ENCODE assay signal across 9 cellular contexts in genomic region chr19:18790566-18791314, GRCh38. TPM values are rescaled to one million over a fixed set of nuclear protein-coding genes. Genes with fewer than 3 reads are reported as not detected.
DNase-seq lines count a peak whose midpoint lies in the region; TF ChIP-seq lines count a peak whose summit lies in the region.
"Had no signal": no experiment of that assay in that cellular context is flagged by ENCODE, and none has a peak within 500 bp of the region (broad histone marks: within the 10 kb centered on the region; RNA-seq: fewer than 3 reads in every experiment).

Gene COMP (minus strand): TSS chr19:18791305. CDS start chr19:18791269, 36 bp downstream.

- H3K4me3 Mint-ChIP-seq in CD14-positive monocyte: peak within 1 kb of the TSS; percentile 64 to 96
- H3K4me3 Mint-ChIP-seq: neural crest cell had no signal

- H3K27ac ChIP-seq in fibroblast of lung (ENCODE audit: insufficient read depth, low read length): no peak within 1 kb of the TSS

- peak within 1 kb of the TSS in 1 of 7 donors; percentile 11 for H3K27ac Mint-ChIP-seq in CD14-positive monocyte

- H3K36me3 ChIP-seq in MG63 (no peaks in the 10 kb centered on the region), fibroblast of lung (ENCODE audit: control insufficient read depth, insufficient read depth, low read length) (no peaks in the 10 kb centered on the region)

- H3K9me3 Mint-ChIP-seq in CD14-positive monocyte: peaks cover 3 to 49% (median 26%) of the 10 kb centered on the region in 7 donors
- H3K9me3 Mint-ChIP-seq: neural crest cell had no signal

- intact Hi-C loops in CD14-positive monocyte (cut with micrococcal nuclease): no loop called here
- intact Hi-C loops in posterior vena cava (cut with DNase I): loop anchor here in 1 of 2 donors (1.0 kb wide), 1 partner anchor 26 kb away; no protein-coding TSS in a partner anchor

- peaks cover 20% of the 10 kb centered on the region for H3K27me3 ChIP-seq in MG63
- peaks cover 54% of the 10 kb centered on the region for H3K27me3 ChIP-seq in fibroblast of lung (ENCODE audit: control insufficient read depth, insufficient read depth, low read length)

- DNase-seq in CD14-positive monocyte (ENCODE audit: low spot score) (no peak), MG63 (no peak), fibroblast of lung (ENCODE audit: low read depth in 2 of 2) (no peak), posterior vena cava (ENCODE audit: low spot score) (no peak), kidney tubule cell (ENCODE audit: low spot score) (no peak), ACHN (no peak), NCI-H2171 (lab: John Stamatoyannopoulos, UW) (no peak), NK-92 (lab: John Stamatoyannopoulos, UW; ENCODE audit: unreplicated experiment) (no peak)

- H3K4me1 Mint-ChIP-seq in CD14-positive monocyte: peaks cover 42% of the 10 kb centered on the region

- H3K4me2 ChIP-seq in fibroblast of lung (ENCODE audit: extremely low read depth, insufficient read depth, low read length): peak within 1 kb of the TSS; percentile 35

- no peaks in the 10 kb centered on the region for H3K4me1 ChIP-seq in fibroblast of lung (ENCODE audit: control insufficient read depth, extremely low read depth, insufficient read depth, low read length)

- in situ Hi-C loops in ACHN (cut with HindIII; ENCODE audit: low pct_ligation_motif_present, low pct_unique_long_range_greater_than_20kb, low sequenced_read_pairs): no loop called here

- TF ChIP-seq CTCF in CD14-positive monocyte (IDR thresholded peaks at IDR 0.05): no peak
- TF ChIP-seq CTCF in fibroblast of lung (conservative IDR thresholded peaks at IDR 0.05 in 1 of 2, IDR thresholded peaks at IDR 0.05 in 1 of 2; ENCODE audit: low read depth in 1 of 2, low read length in 2 of 2): no peak

- peak within 1 kb of the TSS; percentile 24; the same call in 1 of the 2 replicates for H3K4me3 ChIP-seq in MG63
- peak within 1 kb of the TSS in 1 of 4 experiments; percentile 30 for H3K4me3 ChIP-seq in fibroblast of lung (replicated peaks in 1 of 4; ENCODE audit: control extremely low read depth in 1 of 4, insufficient read depth in 1 of 4, low read depth in 3 of 4, low read length in 4 of 4)

- peaks cover 92 to 98% (median 94%) of the 10 kb centered on the region in 3 donors for H3K27me3 Mint-ChIP-seq in CD14-positive monocyte (ENCODE audit: low read depth in 3 of 3)

- H4K20me1 ChIP-seq in fibroblast of lung (ENCODE audit: control insufficient read depth, extremely low read depth, insufficient read depth, low read length): no peaks in the 10 kb centered on the region

- no peak within 1 kb of the TSS for H2AFZ ChIP-seq in fibroblast of lung (ENCODE audit: low read length)

- no peaks in the 10 kb centered on the region for H3K9me3 ChIP-seq in MG63
- no peaks in the 10 kb centered on the region for H3K9me3 ChIP-seq in fibroblast of lung (ENCODE audit: control insufficient read depth, insufficient read depth, low read depth, low read length)

- H3K79me2 ChIP-seq in fibroblast of lung (ENCODE audit: control insufficient read depth, insufficient read depth, low read length): no peaks in the 10 kb centered on the region

- H3K36me3 Mint-ChIP-seq in CD14-positive monocyte: peaks cover 11 to 14% of the 10 kb centered on the region in 2 donors

- H3K9ac ChIP-seq in fibroblast of lung (ENCODE audit: insufficient read depth, low read length): no peak within 1 kb of the TSS

RNA-seq across cellular contexts. Expression of gene COMP, which starts in this region (rescaled TPM):
- polyA plus RNA-seq in CD14-positive monocyte (not detected), fibroblast of lung (0.05 and 0.11 TPM in 2 replicates)
- total RNA-seq in MG63 (2014; rRNA removed; shearing (Covaris generic); ENCODE audit: low replicate concordance): 0.30 and 0.66 TPM in 2 replicates
- total RNA-seq in fibroblast of lung (0.17 and 0.26 TPM in 2 replicates), posterior vena cava (100 to 1,000 TPM in 1 of 2 donors, 10 to 100 TPM in 1; 72.2 to 403 TPM)
- polyA plus RNA-seq in fibroblast of lung (2012): 0.08 and 0.16 TPM in 2 replicates
- polyA minus RNA-seq in fibroblast of lung (ENCODE audit: low replicate concordance): not detected in 2 replicates
- total RNA-seq: neural crest cell had no signal

Comparison
In these comparisons a context has a peak if more than half of its experiments do, and no peak if none do; other contexts are left out.
1. RNA of gene COMP (total RNA-seq): 72.2 to 403 TPM in posterior vena cava; 0.30 to 0.66 TPM in MG63 and 0.17 to 0.26 TPM in fibroblast of lung; every median in the first group is over 10 times any median in the second.